Comparison of ENCODE assay signal across 8 cellular contexts in genomic region chr2:72917875-72918660, GRCh38. TPM values are rescaled to one million over a fixed set of nuclear protein-coding genes. Genes with fewer than 3 reads are reported as not detected.
DNase-seq lines count a peak whose midpoint lies in the region; ATAC-seq and TF ChIP-seq lines count a peak whose summit lies in the region.

No MANE protein-coding gene starts in this region.

- peak; percentile 24 for ATAC-seq in GM18502 (IDR thresholded peaks at IDR 0.05; ENCODE audit: poor library complexity, unreplicated experiment)
- ATAC-seq in HG03342 (IDR thresholded peaks at IDR 0.05; ENCODE audit: unreplicated experiment): peak; percentile 8
- peak; percentile 10 for ATAC-seq in body of pancreas
- no peak for ATAC-seq in GM18520 (IDR thresholded peaks at IDR 0.05; ENCODE audit: unreplicated experiment)
- no peak for ATAC-seq in GM18867 (IDR thresholded peaks at IDR 0.05; ENCODE audit: unreplicated experiment)
- ATAC-seq in HG02938 (IDR thresholded peaks at IDR 0.05; ENCODE audit: unreplicated experiment): no peak

- H3K36me3 ChIP-seq in body of pancreas (replicated peaks in 1 of 2; ENCODE audit: insufficient read depth in 1 of 2, low read depth in 2 of 2): no peaks in the 10 kb centered on the region

- 3 to 8% methylated on average over 2 to 94 of the region's 95 CpGs for WGBS in body of pancreas, 2 donors

- H3K4me1 ChIP-seq in body of pancreas: peaks cover 53% of the 10 kb centered on the region

- TF ChIP-seq CTCF in body of pancreas (IDR thresholded peaks at IDR 0.05) (no peak), nephron (IDR thresholded peaks at IDR 0.05; ENCODE audit: unreplicated experiment in 3 of 3) (no peak)

- intact Hi-C loops in body of pancreas (cut with DNase I): no loop called here

- no peaks in the 10 kb centered on the region for H3K9me3 Mint-ChIP-seq in nephron

- H3K4me1 Mint-ChIP-seq in nephron: no peaks in the 10 kb centered on the region

- no peaks in the 10 kb centered on the region for H3K9me3 ChIP-seq in body of pancreas

- TF ChIP-seq POLR2A in body of pancreas (IDR thresholded peaks at IDR 0.05): no peak

- peak in 2 of 4 donors; percentile 23 to 26 for DNase-seq in body of pancreas
- DNase-seq in GM19238 (ENCODE audit: insufficient read length, low spot score): no peak

- H3K27me3 Mint-ChIP-seq in nephron (ENCODE audit: low read depth): peaks cover 42% of the 10 kb centered on the region

- H3K27ac Mint-ChIP-seq in nephron: peak overlapping the region in 1 of 3 experiments; percentile 86

- peak overlapping the region; percentile 69 to 84 (median 81) for H3K4me3 Mint-ChIP-seq in nephron

- peaks cover 0 to 57% of the 10 kb centered on the region in 2 donors for H3K27me3 ChIP-seq in body of pancreas

- H3K36me3 Mint-ChIP-seq in nephron (ENCODE audit: low read depth): peaks cover 5% of the 10 kb centered on the region

- H3K4me3 ChIP-seq in body of pancreas: no peak overlapping the region

- no peak overlapping the region for H3K27ac ChIP-seq in body of pancreas

RNA-seq across cellular contexts. Expression of gene EMX1, which starts 0.7 kb away (rescaled TPM):
- total RNA-seq in body of pancreas: under 1 TPM; 0.26 to 0.33 TPM

RNA-seq across cellular contexts. Expression of gene SPR, which starts 30.9 kb away (rescaled TPM):
- 10 to 100 TPM; 62.6 to 84.6 TPM for total RNA-seq in body of pancreas

Comparison
In these comparisons a context has a peak if more than half of its experiments do, and no peak if none do; other contexts are left out.
1. ATAC-seq: peak in GM18502 (single experiment), HG03342 (single experiment) and body of pancreas (single experiment); none in GM18520 (single experiment), GM18867 (single experiment) and HG02938 (single experiment).